ENCODE assay signal across 10 cellular contexts in the genomic region with DNA sequence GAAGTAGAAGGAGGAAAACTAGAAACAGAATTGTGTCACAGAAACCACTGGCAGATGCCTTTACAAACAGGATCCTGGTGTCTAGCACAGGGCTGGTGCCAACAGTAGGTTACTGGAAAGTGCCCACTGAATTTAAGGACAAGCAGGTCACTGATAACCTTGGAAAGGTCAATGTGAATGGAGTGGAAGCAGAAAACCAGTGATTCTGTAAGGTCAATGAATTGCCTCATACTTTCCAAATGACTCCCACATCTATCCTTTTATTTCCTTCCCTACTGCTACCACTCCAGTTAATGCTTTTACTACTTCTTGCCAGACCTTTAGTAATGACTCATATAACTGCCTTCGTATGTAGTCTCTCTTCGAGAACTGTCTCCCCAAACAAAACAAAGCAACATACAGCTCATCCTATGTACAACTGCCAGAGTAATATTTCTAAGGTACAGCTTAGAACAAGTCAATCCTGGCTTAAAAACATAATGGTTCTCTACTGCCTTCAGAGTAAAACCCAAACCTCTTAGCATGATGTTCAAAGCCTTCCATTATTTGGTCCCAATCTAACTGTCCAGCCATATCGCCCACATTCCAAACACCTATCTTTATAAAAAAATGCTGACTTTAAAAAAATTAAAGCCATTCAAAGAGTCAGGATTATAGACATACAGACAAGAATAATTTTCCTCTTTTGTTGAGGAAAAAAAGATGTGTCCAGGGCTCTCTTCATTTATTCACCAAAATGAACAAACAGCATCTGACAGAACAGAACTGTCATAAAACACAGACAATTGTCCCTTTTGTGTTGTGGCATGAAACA. TPM values are rescaled to one million over a fixed set of nuclear protein-coding genes. Genes with fewer than 3 reads are reported as not detected.
A peak's percentile ranks its signal among the peaks of the same experiment; 100 is the strongest.
DNase-seq lines count a peak whose midpoint lies in the region; ATAC-seq and TF ChIP-seq lines count a peak whose summit lies in the region.
"Had no signal": no experiment of that assay in that cellular context is flagged by ENCODE, and none has a peak within 500 bp of the region (broad histone marks: within the 10 kb centered on the region; RNA-seq: fewer than 3 reads in every experiment).

No MANE protein-coding gene starts in this region.

- CTCF ChIA-PET in BJ (lab: Yijun Ruan, JAX) = interaction anchor here (1.6 kb wide), 1 partner anchor 10 kb away, joined by 3 read pairs; no protein-coding TSS in a partner anchor
- CTCF ChIA-PET in SK-N-SH (lab: Yijun Ruan, JAX) = no interaction called here

- peak; percentile 53 for DNase-seq in BJ (ENCODE audit: low read depth)
- peak; percentile 89 for DNase-seq in HCEC 1CT
- DNase-seq in SK-N-SH = no peak
- no peak for DNase-seq in left lung
- no peak for DNase-seq in DMS114 treated with DMSO at 0.1 percent for 48 hours (lab: John Stamatoyannopoulos, UW; ENCODE audit: unreplicated experiment)
- no peak for DNase-seq in activated T-cell treated with anti-CD3 and anti-CD28 coated beads, Interleukin-2, amount 50 U/mL, for 1 hour
- DNase-seq: activated gamma-delta T cell treated with Interleukin-2 at 50 U/mL for 16 hours, NCI-H2029 treated with DMSO at 0.1 percent for 48 hours had no signal

- H3K36me3 ChIP-seq in BJ (ENCODE audit: control insufficient read depth, insufficient read depth, low read length) (no peaks in the 10 kb centered on the region), SK-N-SH (replicated peaks in 1 of 2; ENCODE audit: control insufficient read depth in 1 of 2, insufficient read depth in 2 of 2, low read length in 1 of 2) (peaks cover 0 to 16% of the 10 kb centered on the region in 2 experiments), left lung (no peaks in the 10 kb centered on the region)

- peak in 1 of 2 experiments; percentile 34; a peak in 1 of 4 replicates for TF ChIP-seq EP300 in SK-N-SH (IDR thresholded peaks at IDR 0.05; ENCODE audit: borderline replicate concordance in 1 of 2, low read depth in 1 of 2, low read length in 1 of 2)

- ATAC-seq in left lung (peak; percentile 30), HG02623 (IDR thresholded peaks at IDR 0.05; ENCODE audit: unreplicated experiment) (no peak), HG03025 (IDR thresholded peaks at IDR 0.05; ENCODE audit: low FRiP score, unreplicated experiment) (no peak)

- H3F3A ChIP-seq in SK-N-SH (replicated peaks; ENCODE audit: insufficient read depth) = peaks cover 33% of the 10 kb centered on the region

- H3K4me2 ChIP-seq in SK-N-SH = peak overlapping the region; percentile 53; the same call in 1 of the 2 replicates

- H3K9me3 ChIP-seq in SK-N-SH (no peaks in the 10 kb centered on the region), left lung (no peaks in the 10 kb centered on the region)

- peaks cover 95% of the 10 kb centered on the region for H3K79me2 ChIP-seq in SK-N-SH (ENCODE audit: insufficient read depth)

- H3K4me1 ChIP-seq in SK-N-SH (ENCODE audit: control insufficient read depth in 1 of 2, insufficient read depth in 2 of 2, low read depth in 1 of 2, low read length in 1 of 2) = peaks cover 2 to 31% of the 10 kb centered on the region in 2 experiments; a peak in 3 of 4 replicates
- peaks cover 26 to 94% of the 10 kb centered on the region in 2 donors for H3K4me1 ChIP-seq in left lung

- H4K20me1 ChIP-seq in SK-N-SH (ENCODE audit: insufficient read depth) = peaks cover 24% of the 10 kb centered on the region

- H3K4me3 ChIP-seq in BJ (ENCODE audit: low read depth, low read length) = no peak overlapping the region
- no peak overlapping the region for H3K4me3 ChIP-seq in SK-N-SH (ENCODE audit: low read depth in 2 of 2, low read length in 1 of 2)
- no peak overlapping the region for H3K4me3 ChIP-seq in left lung

- no peak for TF ChIP-seq RAD21 in SK-N-SH (IDR thresholded peaks at IDR 0.05; ENCODE audit: low read length)

- H3K9ac ChIP-seq in SK-N-SH = no peak overlapping the region

- no peaks in the 10 kb centered on the region for H3K27me3 ChIP-seq in BJ (ENCODE audit: control insufficient read depth, insufficient read depth, low read length)
- H3K27me3 ChIP-seq in SK-N-SH (ENCODE audit: insufficient read depth) = no peaks in the 10 kb centered on the region
- H3K27me3 ChIP-seq in left lung = no peaks in the 10 kb centered on the region

- no peak overlapping the region for H2AFZ ChIP-seq in SK-N-SH (ENCODE audit: low read depth)

- 36% methylated on average over 3 of the region's 3 CpGs for WGBS in SK-N-SH (ENCODE audit: low lambda C conversion rate)

- TF ChIP-seq CTCF in BJ (IDR thresholded peaks at IDR 0.05; ENCODE audit: insufficient read depth, low read depth, low read length) = no peak
- no peak for TF ChIP-seq CTCF in SK-N-SH (IDR thresholded peaks at IDR 0.05)
- no peak for TF ChIP-seq CTCF in left lung (IDR thresholded peaks at IDR 0.05)

- POLR2A ChIA-PET in BJ (lab: Charles Lee) (no interaction called here), SK-N-SH (lab: Yijun Ruan, JAX) (no interaction called here)

- no peaks in the 10 kb centered on the region for H3K9me2 ChIP-seq in SK-N-SH

- intact Hi-C loops in left lung (cut with DNase I) = no loop called here

- H3K27ac ChIP-seq in SK-N-SH (ENCODE audit: low read depth in 2 of 2, low read length in 1 of 2) (peak overlapping the region in 1 of 2 experiments; percentile 74; a peak in 3 of 4 replicates), left lung (peak overlapping the region in 1 of 2 donors; percentile 45)

TF ChIP-seq in SK-N-SH, 30 proteins besides CTCF, POLR2A, EP300 and RAD21:
- no peak for TF ChIP-seq ELF1 (IDR thresholded peaks at IDR 0.05)
- peak; percentile 82 for TF ChIP-seq FOSL2 (IDR thresholded peaks at IDR 0.05; ENCODE audit: borderline replicate concordance, low read depth)
- TF ChIP-seq GABPA (IDR thresholded peaks at IDR 0.05; ENCODE audit: low read depth) = no peak
- TF ChIP-seq, protein P1, sequence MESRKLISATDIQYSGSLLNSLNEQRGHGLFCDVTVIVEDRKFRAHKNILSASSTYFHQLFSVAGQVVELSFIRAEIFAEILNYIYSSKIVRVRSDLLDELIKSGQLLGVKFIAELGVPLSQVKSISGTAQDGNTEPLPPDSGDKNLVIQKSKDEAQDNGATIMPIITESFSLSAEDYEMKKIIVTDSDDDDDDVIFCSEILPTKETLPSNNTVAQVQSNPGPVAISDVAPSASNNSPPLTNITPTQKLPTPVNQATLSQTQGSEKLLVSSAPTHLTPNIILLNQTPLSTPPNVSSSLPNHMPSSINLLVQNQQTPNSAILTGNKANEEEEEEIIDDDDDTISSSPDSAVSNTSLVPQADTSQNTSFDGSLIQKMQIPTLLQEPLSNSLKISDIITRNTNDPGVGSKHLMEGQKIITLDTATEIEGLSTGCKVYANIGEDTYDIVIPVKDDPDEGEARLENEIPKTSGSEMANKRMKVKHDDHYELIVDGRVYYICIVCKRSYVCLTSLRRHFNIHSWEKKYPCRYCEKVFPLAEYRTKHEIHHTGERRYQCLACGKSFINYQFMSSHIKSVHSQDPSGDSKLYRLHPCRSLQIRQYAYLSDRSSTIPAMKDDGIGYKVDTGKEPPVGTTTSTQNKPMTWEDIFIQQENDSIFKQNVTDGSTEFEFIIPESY (IDR thresholded peaks at IDR 0.05; ENCODE audit: borderline replicate concordance, low read depth) = peak; percentile 32; the same call in 1 of the 2 replicates
- TF ChIP-seq NRF1 (IDR thresholded peaks at IDR 0.05; ENCODE audit: low read depth, low read length) = no peak
- TF ChIP-seq NFIC (IDR thresholded peaks at IDR 0.05; ENCODE audit: borderline replicate concordance) = peak; percentile 54
- TF ChIP-seq RXRA (IDR thresholded peaks at IDR 0.05; ENCODE audit: borderline replicate concordance, low read depth) = no peak
- TF ChIP-seq, protein P2, sequence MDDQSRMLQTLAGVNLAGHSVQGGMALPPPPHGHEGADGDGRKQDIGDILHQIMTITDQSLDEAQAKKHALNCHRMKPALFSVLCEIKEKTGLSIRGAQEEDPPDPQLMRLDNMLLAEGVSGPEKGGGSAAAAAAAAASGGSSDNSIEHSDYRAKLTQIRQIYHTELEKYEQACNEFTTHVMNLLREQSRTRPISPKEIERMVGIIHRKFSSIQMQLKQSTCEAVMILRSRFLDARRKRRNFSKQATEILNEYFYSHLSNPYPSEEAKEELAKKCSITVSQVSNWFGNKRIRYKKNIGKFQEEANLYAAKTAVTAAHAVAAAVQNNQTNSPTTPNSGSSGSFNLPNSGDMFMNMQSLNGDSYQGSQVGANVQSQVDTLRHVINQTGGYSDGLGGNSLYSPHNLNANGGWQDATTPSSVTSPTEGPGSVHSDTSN (IDR thresholded peaks at IDR 0.05) = peak; percentile 33; the same call in 1 of the 2 replicates
- no peak for TF ChIP-seq YY1 (IDR thresholded peaks at IDR 0.05; ENCODE audit: low read depth)
- peak; percentile 69 for TF ChIP-seq TCF12 (IDR thresholded peaks at IDR 0.05)
- TF ChIP-seq EZH2phosphoT487 (IDR thresholded peaks at IDR 0.05; ENCODE audit: borderline replicate concordance, low read depth) = no peak
- TF ChIP-seq JUND (IDR thresholded peaks at IDR 0.05) = peak; percentile 63
- TF ChIP-seq FOXM1 (IDR thresholded peaks at IDR 0.05; ENCODE audit: low read depth) = 0 out of 2 replicates have a peak, but pooled peaks have one; percentile 23
- no peak for TF ChIP-seq MXI1 (IDR thresholded peaks at IDR 0.05; ENCODE audit: low read depth, low read length)
- no peak for TF ChIP-seq CHD2 (IDR thresholded peaks at IDR 0.05; ENCODE audit: low read length, partially characterized antibody)
- TF ChIP-seq RFX5 (IDR thresholded peaks at IDR 0.05; ENCODE audit: low read length) = no peak
TF ChIP-seq in SK-N-SH: peak in this region for 7.

RNA-seq across cellular contexts. Expression of a gene that starts 52.5 kb away (rescaled TPM):
- 22.4 and 33.7 TPM in 2 replicates for polyA plus RNA-seq in BJ (2011; rRNA removed)
- polyA minus RNA-seq in BJ (2011; rRNA and poly(A)+ RNA removed) = 27.9 and 29.1 TPM in 2 replicates
- 7.1 and 8.2 TPM in 2 replicates for polyA plus RNA-seq in SK-N-SH (2012; rRNA removed)
- 9.7 and 9.8 TPM in 2 replicates for polyA plus RNA-seq in SK-N-SH (2012; cell fraction: cytosol; rRNA removed)
- polyA plus RNA-seq in SK-N-SH (2012; cell fraction: nucleus; rRNA removed) = 4.2 and 8.9 TPM in 2 replicates
- 10 to 100 TPM; 73.2 to 98.0 TPM for total RNA-seq in left lung

Comparison
In these comparisons a context has a peak if more than half of its experiments do, and no peak if none do; other contexts are left out.
1. DNase-seq: peak in BJ (single experiment) and HCEC 1CT (single experiment); none in SK-N-SH (single experiment), left lung (0 of 2), DMS114 treated with DMSO at 0.1 percent for 48 hours (single experiment) and activated T-cell treated with anti-CD3 and anti-CD28 coated beads, Interleukin-2, amount 50 U/mL, for 1 hour (single experiment).